8 cellular contexts compared by ENCODE assay signal in genomic region chr18:49161627-49162026, GRCh38.
DNase-seq lines count a peak whose midpoint lies in the region; ATAC-seq, FAIRE-seq and TF ChIP-seq lines count a peak whose summit lies in the region.

No MANE protein-coding gene starts in this region.

- H4K12ac ChIP-seq in trophoblast cell (ENCODE audit: low read depth, low read length): no peak overlapping the region

- peak; percentile 63 to 64 for ATAC-seq in CD4-positive, CD25-positive, alpha-beta regulatory T cell (ENCODE audit: low read depth in 2 of 2)
- peak; percentile 96 for ATAC-seq in GM19351 (IDR thresholded peaks at IDR 0.05; ENCODE audit: unreplicated experiment)
- peak; percentile 91 for ATAC-seq in HG03196 (IDR thresholded peaks at IDR 0.05; ENCODE audit: unreplicated experiment)

- no peak for TF ChIP-seq POLR2A in esophagus squamous epithelium (IDR thresholded peaks at IDR 0.05)

- peak in 2 of 3 donors; percentile 28 to 61 for DNase-seq in CD4-positive, CD25-positive, alpha-beta regulatory T cell
- no peak for DNase-seq in chondrocyte (ENCODE audit: low spot score)
- no peak for DNase-seq in trophoblast cell
- DNase-seq in progenitor cell of endocrine pancreas (ENCODE audit: low spot score, unreplicated experiment): no peak
- no peak for DNase-seq in esophagus squamous epithelium (lab: John Stamatoyannopoulos, UW)
- DNase-seq in kidney: no peak

- no peak overlapping the region for H3K23ac ChIP-seq in trophoblast cell (ENCODE audit: low read length)

- no peaks in the 10 kb centered on the region for H3K27me3 Mint-ChIP-seq in CD4-positive, CD25-positive, alpha-beta regulatory T cell
- H3K27me3 Mint-ChIP-seq in chondrocyte (ENCODE audit: low read depth) (no peaks in the 10 kb centered on the region), progenitor cell of endocrine pancreas (no peaks in the 10 kb centered on the region)

- H3K36me3 Mint-ChIP-seq in CD4-positive, CD25-positive, alpha-beta regulatory T cell: peaks cover 44% of the 10 kb centered on the region
- H3K36me3 Mint-ChIP-seq in chondrocyte (ENCODE audit: low read depth) (peaks cover 17% of the 10 kb centered on the region), progenitor cell of endocrine pancreas (ENCODE audit: insufficient read depth) (peaks cover 15% of the 10 kb centered on the region)

- H3K14ac ChIP-seq in trophoblast cell (ENCODE audit: low read length): no peak overlapping the region

- peaks cover 6% of the 10 kb centered on the region for H3K36me3 ChIP-seq in CD4-positive, CD25-positive, alpha-beta regulatory T cell (ENCODE audit: control insufficient read depth, insufficient read depth, low read length)
- H3K36me3 ChIP-seq in trophoblast cell (ENCODE audit: control insufficient read depth in 1 of 2, insufficient read depth in 2 of 2, low read length in 2 of 2): no peaks in the 10 kb centered on the region
- H3K36me3 ChIP-seq in esophagus squamous epithelium: peaks cover 0 to 26% (median 0%) of the 10 kb centered on the region in 3 donors
- H3K36me3 ChIP-seq in kidney (ENCODE audit: control insufficient read depth in 1 of 2, insufficient read depth in 2 of 2, low read length in 2 of 2): peaks cover 0 to 2% of the 10 kb centered on the region in 2 donors

- H2BK12ac ChIP-seq in trophoblast cell (ENCODE audit: low read length): no peak overlapping the region

- H4K91ac ChIP-seq in trophoblast cell (ENCODE audit: low read depth, low read length): no peak overlapping the region

- no peak overlapping the region for H3K18ac ChIP-seq in trophoblast cell (ENCODE audit: low read length)

- H3K4ac ChIP-seq in trophoblast cell (ENCODE audit: low read depth, low read length): no peak overlapping the region

- no peak overlapping the region for H3K27ac Mint-ChIP-seq in CD4-positive, CD25-positive, alpha-beta regulatory T cell
- H3K27ac Mint-ChIP-seq in chondrocyte (ENCODE audit: unreplicated experiment) (peak overlapping the region; percentile 51), progenitor cell of endocrine pancreas (no peak overlapping the region)

- H3K9me3 Mint-ChIP-seq in CD4-positive, CD25-positive, alpha-beta regulatory T cell: peaks cover 0 to 5% (median 2%) of the 10 kb centered on the region in 7 donors
- H3K9me3 Mint-ChIP-seq in chondrocyte (ENCODE audit: low read depth) (peaks cover 10% of the 10 kb centered on the region), progenitor cell of endocrine pancreas (ENCODE audit: low read depth) (peaks cover 11% of the 10 kb centered on the region)

- no peak overlapping the region for H3K4me3 ChIP-seq in CD4-positive, CD25-positive, alpha-beta regulatory T cell (ENCODE audit: low read depth, low read length)
- H3K4me3 ChIP-seq in trophoblast cell (ENCODE audit: low read depth, low read length) (no peak overlapping the region), esophagus squamous epithelium (no peak overlapping the region), kidney (ENCODE audit: low read length in 2 of 2) (no peak overlapping the region)

- H3K4me2 ChIP-seq in trophoblast cell (ENCODE audit: low read length): no peak overlapping the region

- no peaks in the 10 kb centered on the region for H3K9me3 ChIP-seq in CD4-positive, CD25-positive, alpha-beta regulatory T cell (ENCODE audit: control insufficient read depth in 2 of 2, low read length in 2 of 2)
- H3K9me3 ChIP-seq in trophoblast cell (ENCODE audit: insufficient read depth, low read depth, low read length) (no peaks in the 10 kb centered on the region), esophagus squamous epithelium (peaks cover 0 to 5% (median 3%) of the 10 kb centered on the region in 3 donors), kidney (ENCODE audit: control insufficient read depth in 1 of 2, low read length in 2 of 2) (peaks cover 0 to 6% of the 10 kb centered on the region in 2 donors)

- FAIRE-seq in kidney (lab: Jason Lieb, UNC): no peak

- H2AFZ ChIP-seq in trophoblast cell (ENCODE audit: insufficient read depth, low read length, poor library complexity): no peak overlapping the region

- no peak overlapping the region for H3K9ac ChIP-seq in trophoblast cell (ENCODE audit: low read length)
- H3K9ac ChIP-seq in kidney (ENCODE audit: low read length in 2 of 2): no peak overlapping the region

- no peak overlapping the region for H2BK5ac ChIP-seq in trophoblast cell (ENCODE audit: low read depth, low read length, poor library complexity)

- H3K79me2 ChIP-seq in trophoblast cell (ENCODE audit: control insufficient read depth, insufficient read depth, low read length, poor library complexity): no peaks in the 10 kb centered on the region

- no peak overlapping the region for H4K8ac ChIP-seq in trophoblast cell (ENCODE audit: low read depth, low read length)

- H2BK120ac ChIP-seq in trophoblast cell (ENCODE audit: insufficient read depth, low read length, poor library complexity): no peak overlapping the region

- no peak overlapping the region for H2AK5ac ChIP-seq in trophoblast cell (ENCODE audit: low read length)

- H3K79me1 ChIP-seq in trophoblast cell (ENCODE audit: low read length): no peaks in the 10 kb centered on the region

- intact Hi-C loops in esophagus squamous epithelium (cut with DNase I): no loop called here
- intact Hi-C loops in kidney (cut with DNase I): no loop called here

- no peak for TF ChIP-seq CTCF in chondrocyte (IDR thresholded peaks at IDR 0.05)
- TF ChIP-seq CTCF in progenitor cell of endocrine pancreas (IDR thresholded peaks at IDR 0.05; ENCODE audit: unreplicated experiment): no peak
- no peak for TF ChIP-seq CTCF in esophagus squamous epithelium (IDR thresholded peaks at IDR 0.05)
- TF ChIP-seq CTCF in kidney (IDR thresholded peaks at IDR 0.05; ENCODE audit: borderline replicate concordance, extremely low read depth, insufficient read depth): no peak

- H3K27ac ChIP-seq in CD4-positive, CD25-positive, alpha-beta regulatory T cell (ENCODE audit: insufficient read depth, low read length, poor library complexity, severe bottlenecking): no peak overlapping the region
- no peak overlapping the region for H3K27ac ChIP-seq in trophoblast cell (ENCODE audit: low read depth, low read length)
- H3K27ac ChIP-seq in esophagus squamous epithelium: no peak overlapping the region
- H3K27ac ChIP-seq in kidney (ENCODE audit: low read depth in 2 of 2, low read length in 2 of 2): no peak overlapping the region

- WGBS in trophoblast cell (ENCODE audit: extremely low coverage, insufficient coverage, insufficient read length): no CpG with 5 or more reads among the region's 1 CpG
- WGBS in esophagus squamous epithelium, 2 donors: 37 to 60% methylated on average over 1 of the region's 1 CpG

- no peaks in the 10 kb centered on the region for H3K4me1 ChIP-seq in CD4-positive, CD25-positive, alpha-beta regulatory T cell (ENCODE audit: control insufficient read depth, insufficient read depth, low read length, poor library complexity, severe bottlenecking)
- no peaks in the 10 kb centered on the region for H3K4me1 ChIP-seq in trophoblast cell (ENCODE audit: control insufficient read depth in 1 of 2, insufficient read depth in 2 of 2, low read length in 2 of 2)
- H3K4me1 ChIP-seq in esophagus squamous epithelium: peaks cover 0 to 6% (median 0%) of the 10 kb centered on the region in 3 donors
- no peaks in the 10 kb centered on the region for H3K4me1 ChIP-seq in kidney (ENCODE audit: control insufficient read depth in 1 of 2, insufficient read depth in 1 of 2, low read depth in 1 of 2, low read length in 2 of 2)

- H3K4me1 Mint-ChIP-seq in CD4-positive, CD25-positive, alpha-beta regulatory T cell: peaks cover 4 to 16% (median 10%) of the 10 kb centered on the region in 4 donors
- H3K4me1 Mint-ChIP-seq in chondrocyte (ENCODE audit: low read depth) (peaks cover 23% of the 10 kb centered on the region), progenitor cell of endocrine pancreas (ENCODE audit: low read depth) (peaks cover 12% of the 10 kb centered on the region)

- peak overlapping the region in 1 of 4 donors; percentile 63 for H3K4me3 Mint-ChIP-seq in CD4-positive, CD25-positive, alpha-beta regulatory T cell
- H3K4me3 Mint-ChIP-seq in chondrocyte (ENCODE audit: unreplicated experiment): no peak overlapping the region
- no peak overlapping the region for H3K4me3 Mint-ChIP-seq in progenitor cell of endocrine pancreas (ENCODE audit: low read depth)

- no peaks in the 10 kb centered on the region for H3K27me3 ChIP-seq in CD4-positive, CD25-positive, alpha-beta regulatory T cell (ENCODE audit: control insufficient read depth, insufficient read depth, low read length)
- no peaks in the 10 kb centered on the region for H3K27me3 ChIP-seq in trophoblast cell (ENCODE audit: insufficient read depth, low read length)
- H3K27me3 ChIP-seq in esophagus squamous epithelium: no peaks in the 10 kb centered on the region

Comparison
In these comparisons a context has a peak if more than half of its experiments do, and no peak if none do; other contexts are left out.
1. DNase-seq: peak in CD4-positive, CD25-positive, alpha-beta regulatory T cell (2 of 3); none in chondrocyte (single experiment), trophoblast cell (0 of 2), progenitor cell of endocrine pancreas (single experiment), esophagus squamous epithelium (single experiment) and kidney (single experiment).
2. Peak in every context shown above with its lines, with median percentiles within 50 percentile points of each other: ATAC-seq.